In the genomic region with DNA sequence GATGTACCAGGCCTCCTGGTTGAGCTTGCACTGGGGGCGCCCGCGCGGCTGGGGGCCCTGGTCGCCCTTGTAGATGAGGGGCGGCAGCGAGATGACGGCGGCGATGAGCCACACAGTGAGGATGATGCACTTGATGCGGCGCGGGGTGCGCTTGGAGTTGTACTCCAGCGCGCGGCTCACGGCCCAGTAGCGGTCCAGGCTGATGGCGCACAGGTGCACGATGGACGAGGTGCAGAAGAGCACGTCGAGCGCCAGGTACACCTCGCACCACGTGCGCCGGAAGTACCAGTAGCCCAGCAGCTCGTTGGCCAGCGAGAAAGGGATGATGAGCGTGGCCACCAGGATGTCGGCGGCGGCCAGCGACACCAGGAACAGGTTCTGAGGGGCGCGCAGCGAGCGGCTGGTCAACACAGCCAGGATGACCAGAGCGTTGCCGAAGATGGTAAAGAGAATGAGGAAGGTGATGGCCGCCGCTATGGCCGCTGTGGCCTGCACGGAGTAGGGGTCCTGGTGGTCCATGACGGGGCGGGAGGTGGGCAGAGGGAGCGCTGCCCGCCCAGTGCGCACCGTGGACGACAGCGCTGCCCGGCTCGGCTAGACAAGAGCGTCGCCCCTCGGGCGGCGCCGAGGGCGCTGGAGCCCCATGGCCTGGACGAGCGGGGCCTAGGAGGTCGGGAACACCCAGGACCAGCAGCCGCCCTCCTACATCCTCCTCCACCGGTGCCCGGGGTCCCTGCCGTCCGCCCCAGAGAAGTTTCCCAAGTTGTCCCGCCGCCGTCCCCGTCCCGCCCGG, we compare ENCODE assay signal across 11 cellular contexts. TPM values are rescaled to one million over a fixed set of nuclear protein-coding genes. Genes with fewer than 3 reads are reported as not detected.
DNase-seq lines count a peak whose midpoint lies in the region; ATAC-seq, FAIRE-seq and TF ChIP-seq lines count a peak whose summit lies in the region.
"Had no signal": no experiment of that assay in that cellular context is flagged by ENCODE, and none has a peak within 500 bp of the region (broad histone marks: within the 10 kb centered on the region; RNA-seq: fewer than 3 reads in every experiment).

No MANE protein-coding gene starts in this region.

- intact Hi-C loops in uterus (cut with DNase I; ENCODE audit: low total_unique reads), result no loop called here

- no peak for TF ChIP-seq CTCF in bronchial epithelial cell (IDR thresholded peaks at IDR 0.05; ENCODE audit: insufficient read depth, low read length, severe bottlenecking)
- no peak for TF ChIP-seq CTCF in uterus (IDR thresholded peaks at IDR 0.05)

- H3K27ac ChIP-seq in mucosa of rectum (ENCODE audit: low read depth in 2 of 2, low read length in 2 of 2) (no peak overlapping the region), uterus (no peak overlapping the region)

- peaks cover 15% of the 10 kb centered on the region for H3K4me1 Mint-ChIP-seq in activated naive CD4-positive, alpha-beta T cell treated with anti-CD3 and anti-CD28 coated beads, Interleukin-2, amount 10 ng/mL, durations not matched to agents 7 days and 5 days

- no peaks in the 10 kb centered on the region for H3K36me3 Mint-ChIP-seq in activated naive CD4-positive, alpha-beta T cell treated with anti-CD3 and anti-CD28 coated beads, Interleukin-2, amount 10 ng/mL, durations not matched to agents 7 days and 5 days

- peaks cover 85% of the 10 kb centered on the region for H3K27me3 Mint-ChIP-seq in activated naive CD4-positive, alpha-beta T cell treated with anti-CD3 and anti-CD28 coated beads, Interleukin-2, amount 10 ng/mL, durations not matched to agents 7 days and 5 days

- peak overlapping the region; percentile 74 for H3K4me3 Mint-ChIP-seq in activated naive CD4-positive, alpha-beta T cell treated with anti-CD3 and anti-CD28 coated beads, Interleukin-2, amount 10 ng/mL, durations not matched to agents 7 days and 5 days

- no peak for FAIRE-seq in bronchial epithelial cell (lab: Jason Lieb, UNC)

- no peak for ATAC-seq in HG02885 (IDR thresholded peaks at IDR 0.05; ENCODE audit: poor library complexity, unreplicated experiment)

- TF ChIP-seq POLR2A in uterus (IDR thresholded peaks at IDR 0.05), result no peak

- H3K36me3 ChIP-seq in bronchial epithelial cell (ENCODE audit: control insufficient read depth, insufficient read depth, low read length) (no peaks in the 10 kb centered on the region), mucosa of rectum (ENCODE audit: control insufficient read depth in 2 of 2, insufficient read depth in 2 of 2, low read length in 2 of 2) (no peaks in the 10 kb centered on the region), uterus (no peaks in the 10 kb centered on the region)

- peak overlapping the region; percentile 43 for H3K4me3 ChIP-seq in bronchial epithelial cell (ENCODE audit: low read depth, low read length)
- peak overlapping the region; percentile 1 to 24 for H3K4me3 ChIP-seq in mucosa of rectum (ENCODE audit: low read length in 2 of 2)
- H3K4me3 ChIP-seq in uterus, result peak overlapping the region; percentile 5 to 47

- no peak overlapping the region for H3K27ac Mint-ChIP-seq in activated naive CD4-positive, alpha-beta T cell treated with anti-CD3 and anti-CD28 coated beads, Interleukin-2, amount 10 ng/mL, durations not matched to agents 7 days and 5 days

- DNase-seq in activated naive CD4-positive, alpha-beta T cell treated with anti-CD3 and anti-CD28 coated beads, Interleukin-2, amount 10 ng/mL, durations not matched to agents 7 days and 5 days, result no peak
- no peak for DNase-seq in activated naive CD4-positive, alpha-beta T cell treated with anti-CD3 and anti-CD28 coated beads, Interleukin-2, amount 50 U/mL, for 16 hours
- DNase-seq in bronchial epithelial cell (ENCODE audit: low read depth), result no peak
- DNase-seq in uterus, result no peak
- DNase-seq in NCI-H1048 (lab: John Stamatoyannopoulos, UW), result no peak
- no peak for DNase-seq in SW480 (ENCODE audit: low spot score)
- DNase-seq: GOT3, NCI-H2029 treated with DMSO at 0.1 percent for 48 hours had no signal

- H3K9ac ChIP-seq in mucosa of rectum (ENCODE audit: low read depth in 1 of 2, low read length in 2 of 2), result no peak overlapping the region

- H3K27me3 ChIP-seq in bronchial epithelial cell (ENCODE audit: control insufficient read depth, insufficient read depth, low read length) (peaks cover 15% of the 10 kb centered on the region), mucosa of rectum (ENCODE audit: control insufficient read depth in 2 of 2, insufficient read depth in 2 of 2, low read length in 2 of 2) (peaks cover 5 to 14% of the 10 kb centered on the region in 2 donors), uterus (peaks cover 0 to 12% of the 10 kb centered on the region in 2 donors)

- CTCF ChIA-PET in activated naive CD4-positive, alpha-beta T cell treated with anti-CD3 and anti-CD28 coated beads, Interleukin-2, amount 10 ng/mL, durations not matched to agents 7 days and 5 days (lab: Charles Lee), result interaction anchor here (1.5 to 3.5 kb wide), 5 partner anchors 14 to 123 kb away, joined by 5 to 26 read pairs (median 6); partner anchors contain the start of genes ANKRD36C and ASTL

- H3K9me3 ChIP-seq in mucosa of rectum (ENCODE audit: control insufficient read depth in 2 of 2, low read length in 2 of 2) (no peaks in the 10 kb centered on the region), uterus (no peaks in the 10 kb centered on the region)

- H3K4me1 ChIP-seq in mucosa of rectum (ENCODE audit: control insufficient read depth in 2 of 2, insufficient read depth in 2 of 2, low read length in 2 of 2), result peaks cover 3 to 5% of the 10 kb centered on the region in 2 donors
- H3K4me1 ChIP-seq in uterus, result peaks cover 0 to 13% of the 10 kb centered on the region in 2 donors

- no peaks in the 10 kb centered on the region for H3K9me3 Mint-ChIP-seq in activated naive CD4-positive, alpha-beta T cell treated with anti-CD3 and anti-CD28 coated beads, Interleukin-2, amount 10 ng/mL, durations not matched to agents 7 days and 5 days

RNA-seq across cellular contexts. Expression of gene ADRA2B, which starts 0.5 kb away (rescaled TPM):
- total RNA-seq in bronchial epithelial cell (not detected in 2 replicates), uterus (1 to 10 TPM in 2 of 4 donors, under 1 TPM in 1, not detected in 1; 0.51 to 5.4 (median 2.6) TPM)

RNA-seq across cellular contexts. Expression of gene ASTL, which starts 22.5 kb away (rescaled TPM):
- total RNA-seq in bronchial epithelial cell (0.13 TPM in 1 of 2 replicates, not detected in the other), uterus (not detected)
- total RNA-seq: lung had no signal

RNA-seq across cellular contexts. Expression of gene DUSP2, which starts 29.4 kb away (rescaled TPM):
- total RNA-seq in bronchial epithelial cell, result 1.8 and 5.3 TPM in 2 replicates
- total RNA-seq in uterus, result 10 to 100 TPM in 1 of 4 donors, 1 to 10 TPM in 3; 2.4 to 33.3 (median 6.2) TPM
